ENCODE assay signal across 9 cellular contexts in the genomic region with DNA sequence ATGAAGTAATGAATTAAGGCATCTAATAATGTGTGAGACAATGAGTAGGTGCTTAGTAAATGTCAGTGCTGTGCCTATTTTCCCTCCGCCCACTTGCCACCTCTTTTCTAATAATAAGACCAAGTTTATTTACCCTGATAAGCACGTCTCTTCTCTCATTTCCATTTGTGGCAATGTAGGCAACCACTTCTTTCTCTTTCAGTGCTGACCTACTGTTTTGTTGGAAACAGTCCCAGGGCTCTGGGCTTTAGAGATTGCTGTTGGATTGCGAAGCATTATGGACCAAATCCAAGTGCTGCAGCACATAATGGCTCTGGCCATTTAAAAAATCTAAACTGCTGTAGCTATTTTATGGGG.
DNase-seq lines count a peak whose midpoint lies in the region; ATAC-seq and TF ChIP-seq lines count a peak whose summit lies in the region.
"Had no signal": no experiment of that assay in that cellular context is flagged by ENCODE, and none has a peak within 500 bp of the region (broad histone marks: within the 10 kb centered on the region; RNA-seq: fewer than 3 reads in every experiment).

No MANE protein-coding gene starts in this region.

- 52% methylated on average over 3 of the region's 3 CpGs for WGBS in hepatocyte (ENCODE audit: low lambda C conversion rate, missing lambda C conversion rate)

- no peak overlapping the region for H3K4me3 ChIP-seq in hepatocyte
- no peak overlapping the region for H3K4me3 ChIP-seq in tibial artery
- no peak overlapping the region for H3K4me3 ChIP-seq in PC-3 (ENCODE audit: low read length)

- H3K79me2 ChIP-seq in hepatocyte (no peaks in the 10 kb centered on the region), PC-3 (ENCODE audit: low read length) (no peaks in the 10 kb centered on the region)

- no peak overlapping the region for H2AFZ ChIP-seq in hepatocyte
- no peak overlapping the region for H2AFZ ChIP-seq in PC-3 (ENCODE audit: low read length)

- H3K9me2 ChIP-seq in hepatocyte (replicated peaks; ENCODE audit: insufficient read depth) (no peaks in the 10 kb centered on the region), PC-3 (replicated peaks; ENCODE audit: low read length) (no peaks in the 10 kb centered on the region)

- no peaks in the 10 kb centered on the region for H3K27me3 Mint-ChIP-seq in activated CD4-positive, alpha-beta memory T cell treated with anti-CD3 and anti-CD28 coated beads for 36 hours
- no peaks in the 10 kb centered on the region for H3K27me3 Mint-ChIP-seq in activated CD4-positive, alpha-beta memory T cell treated with anti-CD3 and anti-CD28 coated beads, Interleukin-2, amount 10 ng/mL, durations not matched to agents 7 days and 5 days
- H3K27me3 Mint-ChIP-seq: CD4-positive, CD25-positive, alpha-beta regulatory T cell had no signal

- H3K27ac ChIP-seq in hepatocyte (no peak overlapping the region), tibial artery (peak overlapping the region; percentile 71 to 76), PC-3 (ENCODE audit: low read length) (no peak overlapping the region)

- peaks cover 59% of the 10 kb centered on the region for H3K4me1 Mint-ChIP-seq in activated CD4-positive, alpha-beta memory T cell treated with anti-CD3 and anti-CD28 coated beads for 36 hours (ENCODE audit: low read depth)
- H3K4me1 Mint-ChIP-seq in activated CD4-positive, alpha-beta memory T cell treated with anti-CD3 and anti-CD28 coated beads, Interleukin-2, amount 10 ng/mL, durations not matched to agents 7 days and 5 days, result peaks cover 48% of the 10 kb centered on the region

- no peaks in the 10 kb centered on the region for H3K9me3 ChIP-seq in hepatocyte (ENCODE audit: low read depth)
- H3K9me3 ChIP-seq in tibial artery, result no peaks in the 10 kb centered on the region
- H3K9me3 ChIP-seq in PC-3 (ENCODE audit: low read length), result no peaks in the 10 kb centered on the region

- H3K4me3 Mint-ChIP-seq in activated CD4-positive, alpha-beta memory T cell treated with anti-CD3 and anti-CD28 coated beads for 36 hours, result no peak overlapping the region
- H3K4me3 Mint-ChIP-seq in activated CD4-positive, alpha-beta memory T cell treated with anti-CD3 and anti-CD28 coated beads, Interleukin-2, amount 10 ng/mL, durations not matched to agents 7 days and 5 days, result no peak overlapping the region

- no peaks in the 10 kb centered on the region for H4K20me1 ChIP-seq in hepatocyte (ENCODE audit: insufficient read depth, poor library complexity, severe bottlenecking)
- H4K20me1 ChIP-seq in PC-3 (ENCODE audit: low read length), result no peaks in the 10 kb centered on the region

- CTCF ChIA-PET in activated CD4-positive, alpha-beta memory T cell treated with anti-CD3 and anti-CD28 coated beads for 36 hours (lab: Charles Lee), result interaction anchor here (1.3 kb wide), 1 partner anchor 9 kb away, joined by 5 read pairs; no protein-coding TSS in a partner anchor
- CTCF ChIA-PET in activated CD4-positive, alpha-beta memory T cell treated with anti-CD3 and anti-CD28 coated beads, Interleukin-2, amount 10 ng/mL, durations not matched to agents 7 days and 5 days (lab: Charles Lee), result no interaction called here
- CTCF ChIA-PET in PC-3 (lab: Charles Lee), result no interaction called here

- intact Hi-C loops in activated CD4-positive, alpha-beta memory T cell treated with anti-CD3 and anti-CD28 coated beads for 36 hours (cut with micrococcal nuclease), result no loop called here
- intact Hi-C loops in tibial artery (cut with DNase I; ENCODE audit: low total_unique reads) (loop anchor here (5.0 kb wide), 1 partner anchor 414 kb away; a partner anchor contains a TSS), PC-3 (cut with micrococcal nuclease) (no loop called here)

- H3K27ac Mint-ChIP-seq in activated CD4-positive, alpha-beta memory T cell treated with anti-CD3 and anti-CD28 coated beads for 36 hours, result peak overlapping the region; percentile 54
- no peak overlapping the region for H3K27ac Mint-ChIP-seq in activated CD4-positive, alpha-beta memory T cell treated with anti-CD3 and anti-CD28 coated beads, Interleukin-2, amount 10 ng/mL, durations not matched to agents 7 days and 5 days

- no peak for DNase-seq in activated CD4-positive, alpha-beta memory T cell treated with anti-CD3 and anti-CD28 coated beads for 36 hours
- no peak for DNase-seq in activated CD4-positive, alpha-beta memory T cell treated with anti-CD3 and anti-CD28 coated beads, Interleukin-2, amount 10 ng/mL, durations not matched to agents 7 days and 5 days
- DNase-seq in amniotic epithelial cell (ENCODE audit: low read depth) (peak; percentile 92), hepatocyte (ENCODE audit: low spot score) (peak; percentile 46), tibial artery (peak; percentile 66 to 75), PC-3 (no peak)
- DNase-seq in central memory CD4-positive, alpha-beta T cell, result no peak
- DNase-seq: CD4-positive, CD25-positive, alpha-beta regulatory T cell had no signal

- TF ChIP-seq CTCF in hepatocyte (IDR thresholded peaks at IDR 0.05; ENCODE audit: poor library complexity) (no peak), tibial artery (IDR thresholded peaks at IDR 0.05) (no peak), PC-3 (conservative IDR thresholded peaks at IDR 0.05; ENCODE audit: low read depth, low read length) (no peak)

- H3K27me3 ChIP-seq in hepatocyte (no peaks in the 10 kb centered on the region), tibial artery (no peaks in the 10 kb centered on the region), PC-3 (ENCODE audit: low read length) (no peaks in the 10 kb centered on the region)

- no TSS peak for BruUV-seq in PC-3 (replicated peaks; lab: Mats Ljungman, UMichigan)

- H3F3A ChIP-seq in PC-3 (ENCODE audit: low read length, unreplicated experiment), result no peaks in the 10 kb centered on the region

- peaks cover 21% of the 10 kb centered on the region for H3K36me3 Mint-ChIP-seq in activated CD4-positive, alpha-beta memory T cell treated with anti-CD3 and anti-CD28 coated beads for 36 hours
- peaks cover 42% of the 10 kb centered on the region for H3K36me3 Mint-ChIP-seq in activated CD4-positive, alpha-beta memory T cell treated with anti-CD3 and anti-CD28 coated beads, Interleukin-2, amount 10 ng/mL, durations not matched to agents 7 days and 5 days (ENCODE audit: low read depth)
- H3K36me3 Mint-ChIP-seq: CD4-positive, CD25-positive, alpha-beta regulatory T cell had no signal

- no peaks in the 10 kb centered on the region for H3K36me3 ChIP-seq in hepatocyte (replicated peaks; ENCODE audit: insufficient read depth, low read depth)
- H3K36me3 ChIP-seq in tibial artery, result no peaks in the 10 kb centered on the region
- H3K36me3 ChIP-seq in PC-3 (ENCODE audit: low read depth, low read length), result no peaks in the 10 kb centered on the region

- H3K4me2 ChIP-seq in hepatocyte (no peak overlapping the region), PC-3 (ENCODE audit: low read length) (no peak overlapping the region)

- H3K9me3 Mint-ChIP-seq in activated CD4-positive, alpha-beta memory T cell treated with anti-CD3 and anti-CD28 coated beads for 36 hours, result peaks cover 6% of the 10 kb centered on the region
- peaks cover 14% of the 10 kb centered on the region for H3K9me3 Mint-ChIP-seq in activated CD4-positive, alpha-beta memory T cell treated with anti-CD3 and anti-CD28 coated beads, Interleukin-2, amount 10 ng/mL, durations not matched to agents 7 days and 5 days

- no peak overlapping the region for H3K9ac ChIP-seq in PC-3 (ENCODE audit: low read length)

- ATAC-seq in HG02571 (IDR thresholded peaks at IDR 0.05; ENCODE audit: unreplicated experiment) (no peak), PC-3 (no peak)

- peaks cover 10% of the 10 kb centered on the region for H3K4me1 ChIP-seq in hepatocyte (ENCODE audit: insufficient read depth)
- peaks cover 0 to 52% (median 24%) of the 10 kb centered on the region in 4 donors for H3K4me1 ChIP-seq in tibial artery
- no peaks in the 10 kb centered on the region for H3K4me1 ChIP-seq in PC-3 (ENCODE audit: insufficient read depth, low read length)

- POLR2A ChIA-PET in activated CD4-positive, alpha-beta memory T cell treated with anti-CD3 and anti-CD28 coated beads for 36 hours (lab: Charles Lee), result no interaction called here
- POLR2A ChIA-PET in activated CD4-positive, alpha-beta memory T cell treated with anti-CD3 and anti-CD28 coated beads, Interleukin-2, amount 10 ng/mL, durations not matched to agents 7 days and 5 days (lab: Charles Lee), result no interaction called here
- POLR2A ChIA-PET in PC-3 (lab: Charles Lee; ENCODE audit: unreplicated experiment), result no interaction called here

Comparison
In these comparisons a context has a peak if more than half of its experiments do, and no peak if none do; other contexts are left out.
1. DNase-seq: peak in amniotic epithelial cell (single experiment), hepatocyte (single experiment) and tibial artery (2 of 2); none in activated CD4-positive, alpha-beta memory T cell treated with anti-CD3 and anti-CD28 coated beads for 36 hours (single experiment), activated CD4-positive, alpha-beta memory T cell treated with anti-CD3 and anti-CD28 coated beads, Interleukin-2, amount 10 ng/mL, durations not matched to agents 7 days and 5 days (single experiment), PC-3 (single experiment) and central memory CD4-positive, alpha-beta T cell (single experiment).
2. H3K27ac ChIP-seq: peak in tibial artery (2 of 2); none in hepatocyte (single experiment) and PC-3 (single experiment).